In genomic region chr22:19260194-19260593, GRCh38 we compare ENCODE assay signal across 15 cellular contexts. TPM values are rescaled to one million over a fixed set of nuclear protein-coding genes. Genes with fewer than 3 reads are reported as not detected.
DNase-seq lines count a peak whose midpoint lies in the region; ATAC-seq and TF ChIP-seq lines count a peak whose summit lies in the region.
"Had no signal": no experiment of that assay in that cellular context is flagged by ENCODE, and none has a peak within 500 bp of the region (broad histone marks: within the 10 kb centered on the region; RNA-seq: fewer than 3 reads in every experiment).

No MANE protein-coding gene starts in this region.

- DNase-seq in MCF 10A (ENCODE audit: unreplicated experiment), result no peak
- no peak for DNase-seq in breast epithelium (ENCODE audit: low spot score in 2 of 2)
- no peak for DNase-seq in T-cell
- DNase-seq in upper lobe of right lung, result no peak
- DNase-seq: amniotic stem cell, colonic mucosa, DMS79, NCI-H2081, ovary, SHP77 treated with DMSO at 0.1 percent for 48 hours had no signal

- H3K36me3 ChIP-seq in breast epithelium (no peaks in the 10 kb centered on the region), liver (ENCODE audit: control insufficient read depth in 4 of 4, insufficient read depth in 3 of 4, low read depth in 1 of 4, low read length in 3 of 4) (no peaks in the 10 kb centered on the region), upper lobe of right lung (no peaks in the 10 kb centered on the region)
- H3K36me3 ChIP-seq: colonic mucosa, ovary had no signal

- H3K27me3 Mint-ChIP-seq in MCF 10A (ENCODE audit: insufficient read depth, unreplicated experiment) (no peaks in the 10 kb centered on the region), T-cell (no peaks in the 10 kb centered on the region)

- H3K36me3 Mint-ChIP-seq in MCF 10A (ENCODE audit: insufficient read depth, unreplicated experiment) (peaks cover 25% of the 10 kb centered on the region), T-cell (peaks cover 2% of the 10 kb centered on the region)
- H3K36me3 Mint-ChIP-seq: memory B cell had no signal

- no peak overlapping the region for H3K4me3 Mint-ChIP-seq in MCF 10A (ENCODE audit: unreplicated experiment)
- H3K4me3 Mint-ChIP-seq in T-cell, result peak overlapping the region; percentile 59 to 69 (median 69)

- H3K4me1 ChIP-seq in breast epithelium (no peaks in the 10 kb centered on the region), liver (ENCODE audit: control insufficient read depth in 4 of 4, insufficient read depth in 4 of 4, low read length in 3 of 4) (peaks cover 0 to 5% (median 3%) of the 10 kb centered on the region in 4 donors), upper lobe of right lung (no peaks in the 10 kb centered on the region)
- H3K4me1 ChIP-seq: colonic mucosa had no signal

- WGBS in liver, result 95% methylated on average over 6 of the region's 6 CpGs

- H3K9me3 Mint-ChIP-seq in MCF 10A (ENCODE audit: unreplicated experiment) (no peaks in the 10 kb centered on the region), T-cell (no peaks in the 10 kb centered on the region)
- H3K9me3 Mint-ChIP-seq: memory B cell had no signal

- TF ChIP-seq RAD21 in liver (IDR thresholded peaks at IDR 0.05), result no peak

- TF ChIP-seq POLR2A in breast epithelium (IDR thresholded peaks at IDR 0.05) (no peak), GM18505 (IDR thresholded peaks at IDR 0.05; ENCODE audit: borderline replicate concordance, extremely low read depth, insufficient read depth, insufficient read length) (no peak)

- H3K27me3 ChIP-seq in breast epithelium (no peaks in the 10 kb centered on the region), liver (ENCODE audit: control insufficient read depth in 4 of 4, insufficient read depth in 4 of 4, low read length in 3 of 4) (no peaks in the 10 kb centered on the region), upper lobe of right lung (no peaks in the 10 kb centered on the region)
- H3K27me3 ChIP-seq: colonic mucosa, ovary had no signal

- CTCF ChIA-PET in MCF 10A (lab: Yijun Ruan, JAX), result interaction anchor here (1.0 kb wide), 1 partner anchor 13 kb away, joined by 3 read pairs; no protein-coding TSS in a partner anchor
- CTCF ChIA-PET in T-cell (lab: Charles Lee), result no interaction called here

- peaks cover 0 to under 1% of the 10 kb centered on the region in 2 donors for H3K9me3 ChIP-seq in breast epithelium
- no peaks in the 10 kb centered on the region for H3K9me3 ChIP-seq in liver (ENCODE audit: control insufficient read depth in 4 of 4, low read length in 3 of 4)
- no peaks in the 10 kb centered on the region for H3K9me3 ChIP-seq in upper lobe of right lung
- H3K9me3 ChIP-seq: colonic mucosa, ovary had no signal

- H3K4me3 ChIP-seq in breast epithelium (no peak overlapping the region), liver (ENCODE audit: low read depth in 1 of 3, low read length in 3 of 3) (no peak overlapping the region), upper lobe of right lung (no peak overlapping the region)
- H3K4me3 ChIP-seq: colonic mucosa, ovary had no signal

- H3K4me1 Mint-ChIP-seq in MCF 10A (ENCODE audit: insufficient read depth, unreplicated experiment) (peaks cover 7% of the 10 kb centered on the region), T-cell (peaks cover 12 to 19% (median 16%) of the 10 kb centered on the region in 3 donors)

- H3K9ac ChIP-seq in liver (ENCODE audit: low read depth in 1 of 2, low read length in 2 of 2), result peak overlapping the region in 1 of 2 donors; percentile 49

- no TSS peak for BruUV-seq in MCF 10A (replicated peaks; lab: Mats Ljungman, UMichigan)

- POLR2A ChIA-PET in MCF 10A (lab: Yijun Ruan, JAX), result interaction anchor here (0.6 to 1.3 kb wide), 4 partner anchors 9 to 36 kb away, joined by 3 read pairs; no protein-coding TSS in a partner anchor
- POLR2A ChIA-PET in T-cell (lab: Charles Lee), result no interaction called here

- no peak for TF ChIP-seq CTCF in MCF 10A (IDR thresholded peaks at IDR 0.05; ENCODE audit: unreplicated experiment)
- no peak for TF ChIP-seq CTCF in breast epithelium (IDR thresholded peaks at IDR 0.05)
- TF ChIP-seq CTCF in liver (IDR thresholded peaks at IDR 0.05; ENCODE audit: low read depth, low read length, missing input control), result no peak
- TF ChIP-seq CTCF in upper lobe of right lung (IDR thresholded peaks at IDR 0.05), result no peak

- intact Hi-C loops in MCF 10A (cut with micrococcal nuclease), result no loop called here
- intact Hi-C loops in breast epithelium (cut with DNase I; ENCODE audit: low total_unique reads), result no loop called here
- intact Hi-C loops in upper lobe of right lung (cut with DNase I), result no loop called here

- H3K27ac ChIP-seq in breast epithelium, result no peak overlapping the region
- peak overlapping the region; percentile 54 to 76 for H3K27ac ChIP-seq in liver (ENCODE audit: low read depth in 1 of 2, low read length in 2 of 2)
- H3K27ac ChIP-seq in upper lobe of right lung, result peak overlapping the region; percentile 70
- H3K27ac ChIP-seq: colonic mucosa had no signal

- ATAC-seq in T-cell (replicated peaks in 1 of 4) (no peak), upper lobe of right lung (no peak), GM18505 (IDR thresholded peaks at IDR 0.05; ENCODE audit: unreplicated experiment) (no peak), GM19455 (IDR thresholded peaks at IDR 0.05; ENCODE audit: unreplicated experiment) (no peak), GM18498 (IDR thresholded peaks at IDR 0.05; ENCODE audit: unreplicated experiment) (no peak)

- H3K27ac Mint-ChIP-seq in MCF 10A (ENCODE audit: low read depth, unreplicated experiment), result peak overlapping the region; percentile 84
- H3K27ac Mint-ChIP-seq in T-cell, result peak overlapping the region in 1 of 2 donors; percentile 76
- H3K27ac Mint-ChIP-seq: memory B cell had no signal

TF ChIP-seq in liver, 16 proteins besides CTCF, POLR2A, EP300 and RAD21:
- TF ChIP-seq FOXA2 (IDR thresholded peaks at IDR 0.05) (no peak), HNF4G (IDR thresholded peaks at IDR 0.05) (no peak), ATF3 (IDR thresholded peaks at IDR 0.05) (no peak)

RNA-seq across cellular contexts. Expression of gene CLTCL1, which starts 31.3 kb away (rescaled TPM):
- total RNA-seq in MCF 10A (2022) (12.2 and 21.7 TPM in 2 replicates), breast epithelium (10 to 100 TPM in 1 of 3 donors, 1 to 10 TPM in 2; 2.8 to 27.0 (median 8.2) TPM), T-cell (1 to 10 TPM in 4 of 5 donors, under 1 TPM in 1; 0.63 to 3.9 (median 1.6) TPM), liver (1 to 10 TPM; 2.7 to 4.8 TPM), upper lobe of right lung (4.3 TPM)
- polyA plus RNA-seq in liver, result 1 to 10 TPM; 2.0 to 2.4 TPM

Comparison
In these comparisons a context has a peak if more than half of its experiments do, and no peak if none do; other contexts are left out.
1. H3K27ac ChIP-seq: peak in liver (2 of 2) and upper lobe of right lung (single experiment); none in breast epithelium (0 of 2).